Comparison of ENCODE assay signal across 8 cellular contexts in genomic region chr3:46566040-46566631, GRCh38. TPM values are rescaled to one million over a fixed set of nuclear protein-coding genes. Genes with fewer than 3 reads are reported as not detected.
DNase-seq lines count a peak whose midpoint lies in the region; ATAC-seq and TF ChIP-seq lines count a peak whose summit lies in the region.

Gene LRRC2 (minus strand): TSS chr3:46566302. CDS start chr3:46551591, 14,711 bp downstream.

- H3K27me3 ChIP-seq in CD4-positive, alpha-beta T cell (ENCODE audit: control insufficient read depth, insufficient read depth, low read length) = peaks cover 20% of the 10 kb centered on the region
- no peaks in the 10 kb centered on the region for H3K27me3 ChIP-seq in right cardiac atrium (ENCODE audit: control insufficient read depth, insufficient read depth)
- H3K27me3 ChIP-seq in psoas muscle (ENCODE audit: insufficient read depth in 3 of 3, low read length in 2 of 3) = no peaks in the 10 kb centered on the region

- H3K4me1 ChIP-seq in right cardiac atrium (ENCODE audit: control insufficient read depth, insufficient read depth, low read length) (no peaks in the 10 kb centered on the region), psoas muscle (peaks cover 24% of the 10 kb centered on the region)

- DNase-seq in CD4-positive, alpha-beta T cell = peak in 8 of 10 experiments; percentile 19 to 48 (median 25)
- peak; percentile 69 for DNase-seq in NCI-H226
- DNase-seq in right cardiac atrium = peak; percentile 60 to 86 (median 81)
- DNase-seq in psoas muscle = peak; percentile 61 to 94
- DNase-seq in nucleus accumbens (lab: John Stamatoyannopoulos, UW) = no peak

- H3K27ac ChIP-seq in CD4-positive, alpha-beta T cell (ENCODE audit: low read depth, low read length) = no peak within 1 kb of the TSS
- H3K27ac ChIP-seq in angular gyrus (ENCODE audit: low read depth, low read length) (peak within 1 kb of the TSS; percentile 17), right cardiac atrium (ENCODE audit: low read length) (peak within 1 kb of the TSS; percentile 66), psoas muscle (peak within 1 kb of the TSS; percentile 94)

- H3K4me3 ChIP-seq in right cardiac atrium (ENCODE audit: low read length) (peak within 1 kb of the TSS; percentile 57), psoas muscle (peak within 1 kb of the TSS; percentile 70)

- no peaks in the 10 kb centered on the region for H3K9me3 Mint-ChIP-seq in CD4-positive, alpha-beta T cell

- H3K27me3 Mint-ChIP-seq in CD4-positive, alpha-beta T cell = peaks cover 23% of the 10 kb centered on the region

- intact Hi-C loops in CD4-positive, alpha-beta T cell (cut with DNase I, micrococcal nuclease) = no loop called here
- intact Hi-C loops in right cardiac atrium (cut with DNase I) (no loop called here), psoas muscle (cut with DNase I) (loop anchor here (2.0 to 5.0 kb wide), 2 partner anchors 66 to 77 kb away; no protein-coding TSS in a partner anchor)

- no peaks in the 10 kb centered on the region for H3K36me3 ChIP-seq in psoas muscle (ENCODE audit: insufficient read depth in 1 of 2, low read depth in 1 of 2)

- ATAC-seq in CD4-positive, alpha-beta T cell (ENCODE audit: poor library complexity) = peak; percentile 80
- peak; percentile 86 to 88 for ATAC-seq in right cardiac atrium
- peak; percentile 80 to 92 (median 89) for ATAC-seq in psoas muscle
- ATAC-seq in HG03095 (IDR thresholded peaks at IDR 0.05; ENCODE audit: unreplicated experiment) = no peak
- no peak for ATAC-seq in HG02981 (IDR thresholded peaks at IDR 0.05; ENCODE audit: unreplicated experiment)

- no peaks in the 10 kb centered on the region for H3K36me3 Mint-ChIP-seq in CD4-positive, alpha-beta T cell (ENCODE audit: low read depth)

- POLR2A ChIA-PET in CD4-positive, alpha-beta T cell (lab: Charles Lee) = interaction anchor here (0.6 to 1.3 kb wide), 2 partner anchors 21 to 78 kb away, joined by 3 read pairs; no protein-coding TSS in a partner anchor

- under 1% methylated on average over 39 of the region's 39 CpGs for WGBS in right cardiac atrium
- 1% methylated on average over 39 of the region's 39 CpGs for WGBS in psoas muscle, 3 donors

- peak within 1 kb of the TSS; percentile 88 for H3K4me3 Mint-ChIP-seq in CD4-positive, alpha-beta T cell

- TF ChIP-seq CTCF in CD4-positive, alpha-beta T cell (IDR thresholded peaks at IDR 0.05) = no peak
- no peak for TF ChIP-seq CTCF in psoas muscle (IDR thresholded peaks at IDR 0.05)

- H3K4me1 Mint-ChIP-seq in CD4-positive, alpha-beta T cell (ENCODE audit: low read depth) = peaks cover 15% of the 10 kb centered on the region

- no peaks in the 10 kb centered on the region for H3K9me3 ChIP-seq in CD4-positive, alpha-beta T cell (ENCODE audit: control insufficient read depth, low read length)
- H3K9me3 ChIP-seq in right cardiac atrium (ENCODE audit: control insufficient read depth, low read length) (no peaks in the 10 kb centered on the region), psoas muscle (peaks cover 7% of the 10 kb centered on the region)

- CTCF ChIA-PET in CD4-positive, alpha-beta T cell (lab: Charles Lee) = no interaction called here

- peak within 1 kb of the TSS; percentile 15 for H3K27ac Mint-ChIP-seq in CD4-positive, alpha-beta T cell

RNA-seq across cellular contexts. Expression of gene LRRC2, which starts in this region (rescaled TPM):
- total RNA-seq in CD4-positive, alpha-beta T cell = under 1 TPM; 0.59 to 0.91 TPM
- total RNA-seq in right cardiac atrium (10 to 100 TPM in 3 of 4 donors, 1 to 10 TPM in 1; 8.9 to 26.0 (median 15.0) TPM), psoas muscle (100 to 1,000 TPM in 1 of 4 donors, 10 to 100 TPM in 3; 65.1 to 160 (median 95.6) TPM)
- polyA plus RNA-seq in right cardiac atrium (9.9 TPM), psoas muscle (10 to 100 TPM in 2 of 3 donors, 1 to 10 TPM in 1; 8.3 to 60.3 (median 57.9) TPM)

Comparison
In these comparisons a context has a peak if more than half of its experiments do, and no peak if none do; other contexts are left out.
1. RNA of gene LRRC2 (total RNA-seq): 65.1 to 160 TPM in psoas muscle and 8.9 to 26.0 TPM in right cardiac atrium; 0.59 to 0.91 TPM in CD4-positive, alpha-beta T cell; every median in the first group is over 4 times any median in the second.
2. Peak in DNase-seq and ATAC-seq in CD4-positive, alpha-beta T cell; RNA of the gene not detected or under 1 TPM.
3. ATAC-seq: peak in right cardiac atrium (2 of 2) and psoas muscle (4 of 4); none in HG03095 (single experiment) and HG02981 (single experiment).
4. DNase-seq: peak in NCI-H226 (single experiment), right cardiac atrium (3 of 3) and psoas muscle (2 of 2); none in nucleus accumbens (0 of 56).
5. intact Hi-C loops: an anchor here in psoas muscle (2.0 to 5.0 kb wide); none called in CD4-positive, alpha-beta T cell and right cardiac atrium.